ENCODE assay signal across 18 cellular contexts in the genomic region with DNA sequence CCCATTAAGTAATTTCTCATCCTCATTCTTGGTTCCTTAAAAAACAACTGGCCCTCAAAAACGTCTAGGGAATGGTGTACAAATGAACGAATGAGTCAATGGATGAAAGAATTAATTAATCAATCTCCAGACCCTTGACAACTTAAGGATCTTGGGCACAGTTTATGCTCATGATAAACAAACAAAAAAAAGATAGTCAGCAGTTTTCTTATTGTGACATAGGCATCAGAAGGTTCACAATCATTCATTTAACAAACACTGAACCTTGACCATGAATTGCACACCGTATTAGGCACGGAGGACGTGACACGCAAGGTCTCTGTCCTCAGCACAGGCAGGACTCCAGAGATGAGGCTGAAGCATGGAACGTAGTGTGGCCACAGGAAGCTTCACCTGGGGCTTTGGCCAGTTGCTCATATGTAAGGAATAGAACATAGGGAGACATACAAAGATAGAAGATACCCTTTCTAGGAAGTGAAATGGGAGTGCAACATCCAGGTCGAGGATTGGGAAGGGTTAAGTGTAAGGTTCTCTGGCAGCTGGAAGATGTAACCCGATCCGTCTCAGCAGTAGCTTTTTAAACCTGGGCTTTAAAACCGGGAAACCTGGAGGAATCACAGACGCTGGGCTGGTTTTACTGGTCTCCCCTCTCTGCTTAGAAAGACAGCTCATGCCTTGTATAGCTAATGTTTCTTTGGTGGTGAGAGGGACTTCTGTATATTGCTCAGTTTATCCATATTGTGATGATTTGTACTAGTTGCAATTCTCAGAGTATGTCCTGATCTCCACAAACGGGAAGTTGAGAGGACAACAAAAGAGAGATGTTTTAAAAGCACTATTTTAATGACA. TPM values are rescaled to one million over a fixed set of nuclear protein-coding genes. Genes with fewer than 3 reads are reported as not detected.
DNase-seq lines count a peak whose midpoint lies in the region; ATAC-seq and TF ChIP-seq lines count a peak whose summit lies in the region.
"Had no signal": no experiment of that assay in that cellular context is flagged by ENCODE, and none has a peak within 500 bp of the region (broad histone marks: within the 10 kb centered on the region; RNA-seq: fewer than 3 reads in every experiment).

No MANE protein-coding gene starts in this region.

- H3K9ac ChIP-seq in HUES64 (ENCODE audit: low read depth, low read length) (no peak overlapping the region), iPS-18a (ENCODE audit: low read length) (no peak overlapping the region)

- intact Hi-C loops in esophagus squamous epithelium (cut with DNase I), result no loop called here

- H3K27ac ChIP-seq in HUES64 (ENCODE audit: low read depth, low read length) (peak overlapping the region; percentile 38; the same call in 1 of the 2 replicates), iPS-18a (ENCODE audit: low read length) (no peak overlapping the region), esophagus squamous epithelium (no peak overlapping the region)
- H3K27ac ChIP-seq: HL-60, testis had no signal

- H3K9me3 Mint-ChIP-seq in WTC11, result 0 out of 2 replicates have a peak, but pooled peaks cover 3% of the 10 kb centered on the region

- H3K4me1 Mint-ChIP-seq in WTC11, result peaks cover 74% of the 10 kb centered on the region

- H3K9me3 ChIP-seq in HUES64 (ENCODE audit: insufficient read depth, low read depth, low read length) (no peaks in the 10 kb centered on the region), iPS-18a (ENCODE audit: control insufficient read depth, low read depth, low read length) (no peaks in the 10 kb centered on the region), esophagus squamous epithelium (no peaks in the 10 kb centered on the region), MG63 (no peaks in the 10 kb centered on the region)
- H3K9me3 ChIP-seq: testis had no signal

- peak; percentile 91 for ATAC-seq in WTC11

- POLR2A ChIA-PET in WTC11 (lab: Charles Lee), result interaction anchor here (0.6 kb wide), 1 partner anchor 610 kb away, joined by 5 read pairs; no protein-coding TSS in a partner anchor

- H3K36me3 ChIP-seq in HUES64 (ENCODE audit: insufficient read depth, low read length) (no peaks in the 10 kb centered on the region), iPS-18a (ENCODE audit: control insufficient read depth, low read depth, low read length) (no peaks in the 10 kb centered on the region), esophagus squamous epithelium (no peaks in the 10 kb centered on the region), MG63 (no peaks in the 10 kb centered on the region)

- no peaks in the 10 kb centered on the region for H3K27me3 Mint-ChIP-seq in WTC11 (ENCODE audit: low read depth)

- no peaks in the 10 kb centered on the region for H3K27me3 ChIP-seq in HUES64 (ENCODE audit: insufficient read depth, low read length)
- H3K27me3 ChIP-seq in iPS-18a (ENCODE audit: control insufficient read depth, insufficient read depth, low read length), result no peaks in the 10 kb centered on the region
- peaks cover 0 to 10% (median 0%) of the 10 kb centered on the region in 4 donors for H3K27me3 ChIP-seq in esophagus squamous epithelium
- H3K27me3 ChIP-seq in MG63, result no peaks in the 10 kb centered on the region
- H3K27me3 ChIP-seq: testis had no signal

- H3K4me3 Mint-ChIP-seq in WTC11, result no peak overlapping the region
- H3K4me3 Mint-ChIP-seq: activated naive CD8-positive, alpha-beta T cell had no signal

- DNase-seq in A172 (ENCODE audit: low spot score), result peak; percentile 10
- peak; percentile 38 for DNase-seq in WTC11 (ENCODE audit: low spot score)
- no peak for DNase-seq in RKO (ENCODE audit: low spot score)
- no peak for DNase-seq in esophagus squamous epithelium (lab: John Stamatoyannopoulos, UW)
- DNase-seq in MG63, result no peak
- no peak for DNase-seq in activated CD8-positive, alpha-beta memory T cell treated with anti-CD3 and anti-CD28 coated beads, Interleukin-2, amount 50 U/mL, for 48 hours
- DNase-seq: activated CD4-positive, alpha-beta T cell treated with anti-CD3 and anti-CD28 coated beads, Interleukin-2, amount 50 U/mL, for 1 hour; effector memory CD4-positive, alpha-beta T cell; GDM1; kidney; NCI-H187; nucleus accumbens; Right ventricle myocardium superior; testis had no signal

- CTCF ChIA-PET in WTC11 (lab: Charles Lee), result interaction anchor here (0.5 kb wide), 1 partner anchor 96 kb away, joined by 3 read pairs; no protein-coding TSS in a partner anchor

- 41% methylated on average over 11 of the region's 13 CpGs for WGBS in HUES64
- 34 to 50% methylated on average over 13 of the region's 13 CpGs for WGBS in esophagus squamous epithelium, 2 donors

- H3K27ac Mint-ChIP-seq in WTC11, result peak overlapping the region; percentile 94
- H3K27ac Mint-ChIP-seq: activated naive CD8-positive, alpha-beta T cell had no signal

- peak overlapping the region; percentile 13; the same call in 1 of the 2 replicates for H3K4me3 ChIP-seq in HUES64 (ENCODE audit: low read length)
- H3K4me3 ChIP-seq in iPS-18a (ENCODE audit: low read length), result peak overlapping the region; percentile 0
- no peak overlapping the region for H3K4me3 ChIP-seq in esophagus squamous epithelium
- no peak overlapping the region for H3K4me3 ChIP-seq in MG63
- H3K4me3 ChIP-seq: testis had no signal

- TF ChIP-seq POLR2A in esophagus squamous epithelium (IDR thresholded peaks at IDR 0.05), result no peak

- no peaks in the 10 kb centered on the region for H3K36me3 Mint-ChIP-seq in WTC11
- H3K36me3 Mint-ChIP-seq: activated naive CD8-positive, alpha-beta T cell had no signal

- H3K4me1 ChIP-seq in HUES64 (ENCODE audit: insufficient read depth, low read length) (peaks cover 35% of the 10 kb centered on the region), iPS-18a (ENCODE audit: control insufficient read depth, low read depth, low read length) (peaks cover 27% of the 10 kb centered on the region), esophagus squamous epithelium (peaks cover 0 to 24% (median 3%) of the 10 kb centered on the region in 3 donors)
- H3K4me1 ChIP-seq: testis had no signal

- no peak for TF ChIP-seq CTCF in WTC11 (IDR thresholded peaks at IDR 0.05)
- TF ChIP-seq CTCF in esophagus squamous epithelium (IDR thresholded peaks at IDR 0.05), result no peak

TF ChIP-seq in WTC11, 78 proteins besides CTCF, POLR2A, EP300 and RAD21:
- no peak for TF ChIP-seq ZNF219 (CRISPR knock-in tag; IDR thresholded peaks at IDR 0.05; ENCODE audit: borderline replicate concordance)
- TF ChIP-seq ZNF317 (CRISPR knock-in tag; IDR thresholded peaks at IDR 0.05; ENCODE audit: borderline replicate concordance, low read depth), result no peak
- TF ChIP-seq CDX4 (CRISPR knock-in tag; IDR thresholded peaks at IDR 0.05; ENCODE audit: borderline replicate concordance), result no peak
- no peak for TF ChIP-seq FOXJ3 (CRISPR knock-in tag; IDR thresholded peaks at IDR 0.05; ENCODE audit: borderline replicate concordance)
- TF ChIP-seq KAT7 (CRISPR knock-in tag; IDR thresholded peaks at IDR 0.05; ENCODE audit: borderline replicate concordance), result no peak
- no peak for TF ChIP-seq RORB (CRISPR knock-in tag; IDR thresholded peaks at IDR 0.05)
- no peak for TF ChIP-seq GRHL2 (CRISPR knock-in tag; IDR thresholded peaks at IDR 0.05; ENCODE audit: insufficient replicate concordance, severe bottlenecking)
- TF ChIP-seq, protein P1, sequence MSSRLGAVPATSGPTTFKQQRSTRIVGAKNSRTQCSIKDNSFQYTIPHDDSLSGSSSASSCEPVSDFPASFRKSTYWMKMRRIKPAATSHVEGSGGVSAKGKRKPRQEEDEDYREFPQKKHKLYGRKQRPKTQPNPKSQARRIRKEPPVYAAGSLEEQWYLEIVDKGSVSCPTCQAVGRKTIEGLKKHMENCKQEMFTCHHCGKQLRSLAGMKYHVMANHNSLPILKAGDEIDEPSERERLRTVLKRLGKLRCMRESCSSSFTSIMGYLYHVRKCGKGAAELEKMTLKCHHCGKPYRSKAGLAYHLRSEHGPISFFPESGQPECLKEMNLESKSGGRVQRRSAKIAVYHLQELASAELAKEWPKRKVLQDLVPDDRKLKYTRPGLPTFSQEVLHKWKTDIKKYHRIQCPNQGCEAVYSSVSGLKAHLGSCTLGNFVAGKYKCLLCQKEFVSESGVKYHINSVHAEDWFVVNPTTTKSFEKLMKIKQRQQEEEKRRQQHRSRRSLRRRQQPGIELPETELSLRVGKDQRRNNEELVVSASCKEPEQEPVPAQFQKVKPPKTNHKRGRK (CRISPR knock-in tag; IDR thresholded peaks at IDR 0.05; ENCODE audit: borderline replicate concordance), result no peak
- TF ChIP-seq JAZF1 (CRISPR knock-in tag; IDR thresholded peaks at IDR 0.05), result no peak
- TF ChIP-seq FOXP4 (CRISPR knock-in tag; IDR thresholded peaks at IDR 0.05), result no peak
- TF ChIP-seq CBFB (CRISPR knock-in tag; IDR thresholded peaks at IDR 0.05; ENCODE audit: low read depth), result no peak
- TF ChIP-seq CREB1 (CRISPR knock-in tag; IDR thresholded peaks at IDR 0.05), result no peak
- no peak for TF ChIP-seq TEAD1 (CRISPR knock-in tag; IDR thresholded peaks at IDR 0.05)
- TF ChIP-seq ESRRA (CRISPR knock-in tag; IDR thresholded peaks at IDR 0.05; ENCODE audit: borderline replicate concordance), result no peak

RNA-seq across cellular contexts. Expression of gene LTBP1, which starts 8.9 kb away (rescaled TPM):
- total RNA-seq in A172 (2014; rRNA removed; shearing (Covaris generic)), result 12.1 and 14.0 TPM in 2 replicates
- polyA plus RNA-seq in HUES64 (2013, experiment 1 of 2), result 12.1 TPM
- 13.9 TPM for polyA plus RNA-seq in HUES64 (2013, experiment 2 of 2)
- total RNA-seq in WTC11 (2021) (33.4 to 33.8 TPM (median 33.6 TPM) in 3 replicates), esophagus squamous epithelium (10 to 100 TPM in 3 of 4 donors, 1 to 10 TPM in 1; 5.5 to 69.4 (median 32.6) TPM)
- 93.9 and 95.7 TPM in 2 replicates for total RNA-seq in MG63 (2014; rRNA removed; shearing (Covaris generic); ENCODE audit: low replicate concordance)

Comparison
In these comparisons a context has a peak if more than half of its experiments do, and no peak if none do; other contexts are left out.
1. DNase-seq: peak in A172 (single experiment) and WTC11 (single experiment); none in RKO (single experiment), esophagus squamous epithelium (single experiment), MG63 (single experiment) and activated CD8-positive, alpha-beta memory T cell treated with anti-CD3 and anti-CD28 coated beads, Interleukin-2, amount 50 U/mL, for 48 hours (single experiment).
2. H3K4me3 ChIP-seq: peak in HUES64 (single experiment) and iPS-18a (single experiment); none in esophagus squamous epithelium (0 of 4) and MG63 (single experiment).